Comparison of ENCODE assay signal across 8 cellular contexts in the genomic region with DNA sequence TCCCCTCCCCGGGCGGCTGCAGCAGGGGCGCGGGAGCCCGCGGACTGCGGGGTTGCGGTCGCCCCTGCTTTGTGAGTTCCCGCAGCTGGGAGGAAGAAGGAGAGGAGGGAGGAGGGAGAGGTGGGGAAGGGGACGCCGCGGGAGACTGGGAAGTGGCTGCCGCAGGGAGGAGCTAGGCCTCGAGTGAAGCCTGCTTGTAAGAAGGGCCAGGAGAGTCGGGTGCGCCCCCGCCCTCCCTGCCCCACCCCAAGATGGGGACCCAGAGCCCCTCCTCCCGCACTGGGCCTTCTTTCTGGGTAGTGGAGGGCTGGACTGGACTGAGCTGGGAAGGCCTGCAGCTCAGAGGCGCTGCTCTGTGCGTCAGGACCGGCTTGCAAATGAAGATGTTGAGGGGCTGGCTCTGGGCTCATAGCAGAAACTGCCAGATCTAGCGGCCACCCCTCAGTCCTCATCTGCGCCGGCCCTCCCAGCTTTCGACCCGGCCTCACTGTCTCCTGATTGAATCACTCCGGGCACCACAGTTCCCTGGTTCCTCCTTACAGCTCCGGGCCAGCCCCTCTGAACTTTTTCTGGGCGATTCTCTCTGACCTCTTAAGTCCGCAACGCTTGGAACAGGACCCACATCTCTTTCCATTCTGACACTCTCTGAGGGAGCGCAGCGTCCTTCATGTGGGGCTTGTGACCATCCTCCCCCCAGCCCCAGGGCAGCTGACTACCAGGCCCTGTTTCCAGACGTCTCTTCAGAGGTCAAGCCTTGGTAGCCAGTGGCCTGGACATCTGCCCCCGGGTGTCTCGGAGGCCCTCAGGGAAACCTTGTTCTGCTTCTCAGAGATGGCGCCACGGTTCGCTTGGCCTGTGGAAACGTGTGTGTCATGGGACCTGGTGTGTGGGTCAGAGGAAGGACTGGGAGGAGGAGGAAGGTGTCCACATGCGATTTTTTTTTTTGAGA. TPM values are rescaled to one million over a fixed set of nuclear protein-coding genes. Genes with fewer than 3 reads are reported as not detected.
DNase-seq lines count a peak whose midpoint lies in the region; ATAC-seq, FAIRE-seq and TF ChIP-seq lines count a peak whose summit lies in the region.

No MANE protein-coding gene starts in this region.

- ATAC-seq in GM21390 (IDR thresholded peaks at IDR 0.05; ENCODE audit: unreplicated experiment) (peak; percentile 5), GM18858 (IDR thresholded peaks at IDR 0.05; ENCODE audit: unreplicated experiment) (no peak)

- CTCF ChIA-PET in BJ (lab: Yijun Ruan, JAX), result interaction anchor here (0.7 to 2.3 kb wide), 10 partner anchors 9 to 139 kb away, joined by 3 to 13 read pairs (median 4); no protein-coding TSS in a partner anchor
- CTCF ChIA-PET in PC-9 (lab: Charles Lee), result interaction anchor here (0.7 kb wide), 1 partner anchor 198 kb away, joined by 4 read pairs; no protein-coding TSS in a partner anchor

- dilution Hi-C loops in keratinocyte (cut with MboI; ENCODE audit: extremely low pct_ligation_motif_present, low sequenced_read_pairs), result no loop called here

- H3K27me3 ChIP-seq in BJ (ENCODE audit: control insufficient read depth, insufficient read depth, low read length) (no peaks in the 10 kb centered on the region), PC-9 (ENCODE audit: insufficient read depth, low read depth) (no peaks in the 10 kb centered on the region), keratinocyte (ENCODE audit: control insufficient read depth, extremely low read depth, insufficient read depth, low read length) (no peaks in the 10 kb centered on the region), skeletal muscle tissue (ENCODE audit: control insufficient read depth in 3 of 3, insufficient read depth in 3 of 3, low read length in 3 of 3) (peaks cover 0 to 4% (median 0%) of the 10 kb centered on the region in 3 donors)

- no peaks in the 10 kb centered on the region for H3K9me1 ChIP-seq in keratinocyte (ENCODE audit: control insufficient read depth, extremely low read depth, insufficient read depth, low read length)

- no peaks in the 10 kb centered on the region for H3K9me3 ChIP-seq in PC-9 (ENCODE audit: insufficient read depth, low read depth)
- no peaks in the 10 kb centered on the region for H3K9me3 ChIP-seq in keratinocyte (ENCODE audit: control insufficient read depth, low read depth, low read length)
- no peaks in the 10 kb centered on the region for H3K9me3 ChIP-seq in skeletal muscle tissue (ENCODE audit: control insufficient read depth in 3 of 3, low read length in 3 of 3)

- H4K20me1 ChIP-seq in PC-9 (ENCODE audit: insufficient read depth) (no peaks in the 10 kb centered on the region), keratinocyte (ENCODE audit: control insufficient read depth, extremely low read depth, insufficient read depth, low read length) (no peaks in the 10 kb centered on the region)

- DNase-seq in BJ (ENCODE audit: low read depth) (no peak), PC-9 (no peak), keratinocyte (ENCODE audit: low read depth, low spot score) (no peak), NCI-H2196 (lab: John Stamatoyannopoulos, UW; ENCODE audit: unreplicated experiment) (no peak)

- no peaks in the 10 kb centered on the region for H3K79me2 ChIP-seq in PC-9 (ENCODE audit: low read depth)
- H3K79me2 ChIP-seq in keratinocyte (ENCODE audit: control insufficient read depth, insufficient read depth, low read length), result no peaks in the 10 kb centered on the region

- H3K4me1 ChIP-seq in PC-9 (replicated peaks; ENCODE audit: insufficient read depth) (peaks cover 7% of the 10 kb centered on the region), keratinocyte (ENCODE audit: control insufficient read depth, extremely low read depth, insufficient read depth, low read length) (peaks cover 8% of the 10 kb centered on the region), skeletal muscle tissue (ENCODE audit: control insufficient read depth in 3 of 3, insufficient read depth in 3 of 3, low read length in 3 of 3) (peaks cover 13 to 18% (median 14%) of the 10 kb centered on the region in 3 donors)

- TSS peak; percentile 57 for BruUV-seq in PC-9 (replicated peaks; lab: Mats Ljungman, UMichigan)

- H3K36me3 ChIP-seq in BJ (ENCODE audit: control insufficient read depth, insufficient read depth, low read length) (no peaks in the 10 kb centered on the region), PC-9 (ENCODE audit: low read depth) (no peaks in the 10 kb centered on the region), keratinocyte (ENCODE audit: control insufficient read depth in 2 of 2, extremely low read depth in 1 of 2, insufficient read depth in 2 of 2, low read length in 2 of 2) (no peaks in the 10 kb centered on the region), skeletal muscle tissue (ENCODE audit: control insufficient read depth in 3 of 3, insufficient read depth in 3 of 3, low read length in 3 of 3) (no peaks in the 10 kb centered on the region)

- FAIRE-seq in keratinocyte (lab: Jason Lieb, UNC), result no peak

- H3F3A ChIP-seq in PC-9 (ENCODE audit: insufficient read depth, low read depth), result no peaks in the 10 kb centered on the region; the same call in 1 of the 2 replicates

- no peak overlapping the region for H3K27ac ChIP-seq in PC-9
- peak overlapping the region; percentile 95 for H3K27ac ChIP-seq in cingulate gyrus (ENCODE audit: low read depth, low read length)
- no peak overlapping the region for H3K27ac ChIP-seq in keratinocyte (ENCODE audit: control insufficient read depth, insufficient read depth, low read length)
- H3K27ac ChIP-seq in skeletal muscle tissue (ENCODE audit: low read depth, low read length), result peak overlapping the region; percentile 90

- TF ChIP-seq CTCF in BJ (IDR thresholded peaks at IDR 0.05; ENCODE audit: insufficient read depth, low read depth, low read length) (0 out of 2 replicates have a peak, but pooled peaks have one; percentile 11), PC-9 (conservative IDR thresholded peaks at IDR 0.05) (no peak), keratinocyte (optimal IDR thresholded peaks at IDR 0.05 in 1 of 3, IDR thresholded peaks at IDR 0.05 in 1 of 3, conservative IDR thresholded peaks at IDR 0.05 in 1 of 3; ENCODE audit: extremely low read depth in 1 of 3, insufficient read depth in 2 of 3, low read length in 3 of 3) (no peak)

- intact Hi-C loops in PC-9 (cut with micrococcal nuclease; ENCODE audit: unreplicated experiment), result no loop called here

- POLR2A ChIA-PET in BJ (lab: Charles Lee), result interaction anchor here (0.6 to 1.6 kb wide), 4 partner anchors 12 to 590 kb away, joined by 3 to 8 read pairs (median 6); no protein-coding TSS in a partner anchor
- POLR2A ChIA-PET in PC-9 (lab: Charles Lee; ENCODE audit: unreplicated experiment), result interaction anchor here (0.6 kb wide), 1 partner anchor 313 kb away, joined by 4 read pairs; no protein-coding TSS in a partner anchor

- H2AFZ ChIP-seq in PC-9 (peak overlapping the region; percentile 100), keratinocyte (ENCODE audit: control insufficient read depth, low read length) (peak overlapping the region; percentile 72)

- H3K9me2 ChIP-seq in PC-9 (ENCODE audit: insufficient read depth), result no peaks in the 10 kb centered on the region

- H3K9ac ChIP-seq in keratinocyte (ENCODE audit: control insufficient read depth, extremely low read depth, insufficient read depth, low read length) (peak overlapping the region; percentile 65), skeletal muscle tissue (ENCODE audit: low read depth in 1 of 3, low read length in 3 of 3) (peak overlapping the region; percentile 88 to 93 (median 89))

- H3K4me2 ChIP-seq in PC-9 (peak overlapping the region; percentile 100), keratinocyte (ENCODE audit: control insufficient read depth, extremely low read depth, insufficient read depth, low read depth, low read length) (peak overlapping the region; percentile 76)

- H3K4me3 ChIP-seq in BJ (ENCODE audit: low read depth, low read length), result peak overlapping the region; percentile 60
- H3K4me3 ChIP-seq in PC-9, result peak overlapping the region; percentile 91
- peak overlapping the region; percentile 35 to 71 (median 39) for H3K4me3 ChIP-seq in keratinocyte (ENCODE audit: control insufficient read depth in 2 of 3, extremely low read depth in 1 of 3, insufficient read depth in 2 of 3, low read depth in 1 of 3, low read length in 3 of 3)
- peak overlapping the region; percentile 82 to 87 (median 83) for H3K4me3 ChIP-seq in skeletal muscle tissue (ENCODE audit: low read length in 3 of 3)

RNA-seq across cellular contexts. Expression of gene SERPINH1, which starts 21.9 kb away (rescaled TPM):
- polyA plus RNA-seq in BJ (2011; rRNA removed) (1,158 and 1,604 TPM in 2 replicates), keratinocyte (131 to 152 TPM (median 136 TPM) in 3 replicates)
- polyA minus RNA-seq in BJ (2011; rRNA and poly(A)+ RNA removed), result 433 and 530 TPM in 2 replicates
- total RNA-seq in PC-9 (2021) (152 and 180 TPM in 2 replicates), skeletal muscle tissue (237 TPM)
- polyA plus RNA-seq in keratinocyte (2011; ENCODE audit: low read depth), result 21.2 TPM
- 55.7 and 96.8 TPM in 2 replicates for polyA plus RNA-seq in keratinocyte (2011; cell fraction: cytosol; rRNA removed)
- 222 and 300 TPM in 2 replicates for polyA plus RNA-seq in keratinocyte (2011; cell fraction: nucleus; rRNA removed)
- 44.1 and 204 TPM in 2 replicates for polyA plus RNA-seq in keratinocyte (2012; ENCODE audit: low replicate concordance)
- 94.3 to 326 TPM (median 110 TPM) in 3 replicates for polyA minus RNA-seq in keratinocyte
- polyA minus RNA-seq in keratinocyte (2011; cell fraction: cytosol; rRNA and poly(A)+ RNA removed), result 352 TPM
- 249 and 254 TPM in 2 replicates for polyA minus RNA-seq in keratinocyte (2011; cell fraction: nucleus; rRNA and poly(A)+ RNA removed)

RNA-seq across cellular contexts. Expression of gene GDPD5, which starts 58.2 kb away (rescaled TPM):
- polyA plus RNA-seq in BJ (2011; rRNA removed) (5.0 and 7.7 TPM in 2 replicates), keratinocyte (2.1 to 4.0 TPM (median 3.1 TPM) in 3 replicates)
- polyA minus RNA-seq in BJ (2011; rRNA and poly(A)+ RNA removed), result 12.0 and 14.4 TPM in 2 replicates
- total RNA-seq in PC-9 (2021) (7.9 and 9.9 TPM in 2 replicates), skeletal muscle tissue (7.8 TPM)
- 0.45 TPM for polyA plus RNA-seq in keratinocyte (2011; ENCODE audit: low read depth)
- 1.7 and 2.9 TPM in 2 replicates for polyA plus RNA-seq in keratinocyte (2011; cell fraction: cytosol; rRNA removed)
- polyA plus RNA-seq in keratinocyte (2011; cell fraction: nucleus; rRNA removed), result 9.3 and 14.4 TPM in 2 replicates
- polyA plus RNA-seq in keratinocyte (2012; ENCODE audit: low replicate concordance), result 0.83 and 6.4 TPM in 2 replicates
- 5.0 to 24.4 TPM (median 6.7 TPM) in 3 replicates for polyA minus RNA-seq in keratinocyte
- polyA minus RNA-seq in keratinocyte (2011; cell fraction: cytosol; rRNA and poly(A)+ RNA removed), result 8.6 TPM
- polyA minus RNA-seq in keratinocyte (2011; cell fraction: nucleus; rRNA and poly(A)+ RNA removed), result 9.1 and 13.0 TPM in 2 replicates

Comparison
In these comparisons a context has a peak if more than half of its experiments do, and no peak if none do; other contexts are left out.
1. H3K4me3 ChIP-seq: peak in every context shown above with its lines; median percentile 91 in PC-9; 83 in skeletal muscle tissue; 60 in BJ; 39 in keratinocyte.
2. H3K27ac ChIP-seq: peak in cingulate gyrus (single experiment) and skeletal muscle tissue (single experiment); none in PC-9 (single experiment) and keratinocyte (single experiment).